Comparison of ENCODE assay signal across 18 cellular contexts in the genomic region with DNA sequence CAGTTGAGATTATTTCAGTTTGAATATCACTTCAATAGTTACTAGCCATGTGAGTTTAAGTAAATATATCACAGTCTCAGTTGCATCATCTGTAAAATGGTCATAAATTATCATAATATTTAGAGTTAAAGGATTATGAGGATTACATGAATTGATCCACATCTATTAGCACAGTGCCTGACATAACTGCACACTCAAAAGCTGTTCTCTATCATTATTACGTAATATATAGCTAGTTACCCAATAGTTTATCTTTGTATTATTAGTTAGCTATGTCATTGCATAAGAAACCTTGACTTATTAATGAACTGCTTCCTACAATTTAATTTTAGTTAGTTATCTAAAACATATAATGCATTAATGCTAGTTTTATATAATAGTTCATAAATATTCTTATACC.
DNase-seq lines count a peak whose midpoint lies in the region; ATAC-seq, FAIRE-seq and TF ChIP-seq lines count a peak whose summit lies in the region.
"Had no signal": no experiment of that assay in that cellular context is flagged by ENCODE, and none has a peak within 500 bp of the region (broad histone marks: within the 10 kb centered on the region; RNA-seq: fewer than 3 reads in every experiment).

No MANE protein-coding gene starts in this region.

- no peak overlapping the region for H2BK120ac ChIP-seq in H1 (replicated peaks; ENCODE audit: low read depth, low read length)

- H2AK5ac ChIP-seq in H1 (ENCODE audit: low read depth, low read length), result no peak overlapping the region

- H3K4me1 ChIP-seq in H1 (replicated peaks in 1 of 4; ENCODE audit: control insufficient read depth in 3 of 4, insufficient read depth in 4 of 4, low read length in 3 of 4) (no peaks in the 10 kb centered on the region), pancreas (no peaks in the 10 kb centered on the region)
- H3K4me1 ChIP-seq: BLaER1, Caco-2 had no signal

- no peak overlapping the region for H4K91ac ChIP-seq in H1 (replicated peaks; ENCODE audit: insufficient read length, low read length)

- no peaks in the 10 kb centered on the region for H3K9me3 ChIP-seq in H1 (ENCODE audit: insufficient read depth in 2 of 2, low read depth in 1 of 2, low read length in 1 of 2)
- H3K9me3 ChIP-seq in pancreas, result no peaks in the 10 kb centered on the region
- H3K9me3 ChIP-seq: BLaER1, Caco-2 had no signal

- H2BK20ac ChIP-seq in H1 (ENCODE audit: low read length), result no peak overlapping the region

- FAIRE-seq in H1 (lab: Jason Lieb, UNC) (no peak), pancreas (lab: Jason Lieb, UNC) (peak; percentile 71)
- FAIRE-seq: G401.6, GM12892 had no signal

- DNase-seq in amniotic epithelial cell (ENCODE audit: low read depth) (peak; percentile 8), H1 (ENCODE audit: low read depth in 1 of 2, low spot score in 2 of 2) (no peak), pancreas (no peak), NCI-H2081 treated with DMSO at 0.1 percent for 48 hours (lab: John Stamatoyannopoulos, UW) (no peak), NCI-H2029 treated with DMSO at 0.1 percent for 48 hours (lab: John Stamatoyannopoulos, UW) (no peak)
- DNase-seq: Caco-2; CD4-positive, CD25-positive, alpha-beta regulatory T cell; CD8-positive, alpha-beta T cell; DMS153; DND-41; GM23248; H9 had no signal

- ATAC-seq in pancreas, result no peak
- no peak for ATAC-seq in GM21723 (IDR thresholded peaks at IDR 0.05; ENCODE audit: unreplicated experiment)
- ATAC-seq: CD8-positive, alpha-beta T cell; HCT116 had no signal

- no peak overlapping the region for H4K8ac ChIP-seq in H1 (ENCODE audit: extremely low read depth, insufficient read depth, low read length)

- TF ChIP-seq CTCF in H1 (IDR thresholded peaks at IDR 0.05; ENCODE audit: control extremely low read depth in 1 of 3, insufficient read depth in 1 of 3, low read depth in 1 of 3, low read length in 3 of 3), result no peak
- no peak for TF ChIP-seq CTCF in pancreas (IDR thresholded peaks at IDR 0.05)

- H2BK15ac ChIP-seq in H1 (ENCODE audit: low read length), result no peak overlapping the region

- H3K27ac ChIP-seq in H1 (ENCODE audit: low read depth, low read length) (no peak overlapping the region), pancreas (no peak overlapping the region)
- H3K27ac ChIP-seq: BLaER1, C4-2B, GM23248 had no signal

- H2AFZ ChIP-seq in H1 (ENCODE audit: low read length), result no peak overlapping the region
- H2AFZ ChIP-seq: GM23248 had no signal

- POLR2A ChIA-PET in H1 (lab: Charles Lee; ENCODE audit: partially characterized antibody), result no interaction called here

- H3K36me3 ChIP-seq in H1 (ENCODE audit: control insufficient read depth in 2 of 4, insufficient read depth in 4 of 4, low read length in 3 of 4) (no peaks in the 10 kb centered on the region), pancreas (no peaks in the 10 kb centered on the region)
- H3K36me3 ChIP-seq: BLaER1 had no signal

- no peaks in the 10 kb centered on the region for H3K79me2 ChIP-seq in H1 (ENCODE audit: control insufficient read depth in 1 of 2, insufficient read depth in 2 of 2, low read length in 2 of 2)

- H3K14ac ChIP-seq in H1 (ENCODE audit: insufficient read length), result no peak overlapping the region

- H3K9ac ChIP-seq in H1 (replicated peaks in 1 of 4; ENCODE audit: extremely low read depth in 1 of 4, low read depth in 3 of 4, low read length in 3 of 4), result no peak overlapping the region
- H3K9ac ChIP-seq: BLaER1, GM23248 had no signal

- H3K27me3 ChIP-seq in H1 (replicated peaks in 1 of 4; ENCODE audit: control insufficient read depth in 3 of 4, extremely low read depth in 1 of 4, insufficient read depth in 3 of 4, low read length in 3 of 4) (no peaks in the 10 kb centered on the region), pancreas (no peaks in the 10 kb centered on the region)
- H3K27me3 ChIP-seq: BLaER1 had no signal

- no peaks in the 10 kb centered on the region for H3K23me2 ChIP-seq in H1 (ENCODE audit: low read depth, low read length)

- H3K4me3 ChIP-seq in H1 (ENCODE audit: extremely low read depth in 1 of 4, insufficient read depth in 2 of 4, low read depth in 3 of 4, low read length in 4 of 4) (no peak overlapping the region), pancreas (no peak overlapping the region)
- H3K4me3 ChIP-seq: BLaER1, GM23248 had no signal

- H3K18ac ChIP-seq in H1 (ENCODE audit: extremely low read depth, low read length), result no peak overlapping the region

- no peak overlapping the region for H3K4ac ChIP-seq in H1 (replicated peaks; ENCODE audit: insufficient read length, low read depth, low read length)

- WGBS in H1 (ENCODE audit: extremely low coverage in 1 of 2, insufficient coverage in 1 of 2, insufficient read length in 1 of 2, insufficient replicate concordance in 2 of 2, low coverage in 1 of 2, low lambda C conversion rate in 2 of 2, missing lambda C conversion rate in 1 of 2), 2 experiments, result 85% methylated on average over 1 of the region's 1 CpG; no CpG with 5 or more reads in 1 of the 2 experiments
- WGBS in pancreas, 2 donors, result 72 to 87% methylated on average over 1 of the region's 1 CpG

- H2BK5ac ChIP-seq in H1 (ENCODE audit: low read depth, low read length), result no peak overlapping the region

- no peaks in the 10 kb centered on the region for H4K20me1 ChIP-seq in H1 (replicated peaks in 1 of 2; ENCODE audit: control insufficient read depth in 1 of 2, insufficient read depth in 2 of 2, low read length in 2 of 2)
- H4K20me1 ChIP-seq: BLaER1 had no signal

- H2BK12ac ChIP-seq in H1 (ENCODE audit: low read depth, low read length), result no peak overlapping the region

- H3K4me2 ChIP-seq in H1 (ENCODE audit: insufficient read depth in 1 of 2, low read depth in 2 of 2, low read length in 2 of 2), result no peak overlapping the region
- H3K4me2 ChIP-seq: BLaER1 had no signal

- H4K5ac ChIP-seq in H1 (ENCODE audit: insufficient read length, low read depth, low read length), result no peak overlapping the region

- no peak for TF ChIP-seq RAD21 in H1 (IDR thresholded peaks at IDR 0.05 in 1 of 2, conservative IDR thresholded peaks at IDR 0.05 in 1 of 2; ENCODE audit: low read depth in 2 of 2, low read length in 2 of 2)

- TF ChIP-seq EP300 in H1 (IDR thresholded peaks at IDR 0.05; ENCODE audit: borderline replicate concordance in 1 of 2, low read depth in 2 of 2, low read length in 2 of 2), result no peak

- no peak overlapping the region for H3K56ac ChIP-seq in H1 (replicated peaks; ENCODE audit: insufficient read length, low read depth, low read length)

- CTCF ChIA-PET in H1 (lab: Charles Lee; ENCODE audit: partially characterized antibody), result no interaction called here

- no peaks in the 10 kb centered on the region for H3K79me1 ChIP-seq in H1 (ENCODE audit: low read depth, low read length)

- no peak overlapping the region for H3K23ac ChIP-seq in H1 (ENCODE audit: insufficient read length)

- TF ChIP-seq POLR2A in H1 (IDR thresholded peaks at IDR 0.05; ENCODE audit: control extremely low read depth in 1 of 2, low read depth in 2 of 2, low read length in 2 of 2), result no peak

- intact Hi-C loops in pancreas (cut with DNase I), result no loop called here

TF ChIP-seq in H1, 55 proteins besides CTCF, POLR2A, EP300 and RAD21:
- TF ChIP-seq JUN (IDR thresholded peaks at IDR 0.05; ENCODE audit: low read depth, low read length) (no peak), CEBPB (IDR thresholded peaks at IDR 0.05; ENCODE audit: low read depth, low read length) (peak; percentile 61; the same call in 1 of the 2 replicates)
